In the genomic region with DNA sequence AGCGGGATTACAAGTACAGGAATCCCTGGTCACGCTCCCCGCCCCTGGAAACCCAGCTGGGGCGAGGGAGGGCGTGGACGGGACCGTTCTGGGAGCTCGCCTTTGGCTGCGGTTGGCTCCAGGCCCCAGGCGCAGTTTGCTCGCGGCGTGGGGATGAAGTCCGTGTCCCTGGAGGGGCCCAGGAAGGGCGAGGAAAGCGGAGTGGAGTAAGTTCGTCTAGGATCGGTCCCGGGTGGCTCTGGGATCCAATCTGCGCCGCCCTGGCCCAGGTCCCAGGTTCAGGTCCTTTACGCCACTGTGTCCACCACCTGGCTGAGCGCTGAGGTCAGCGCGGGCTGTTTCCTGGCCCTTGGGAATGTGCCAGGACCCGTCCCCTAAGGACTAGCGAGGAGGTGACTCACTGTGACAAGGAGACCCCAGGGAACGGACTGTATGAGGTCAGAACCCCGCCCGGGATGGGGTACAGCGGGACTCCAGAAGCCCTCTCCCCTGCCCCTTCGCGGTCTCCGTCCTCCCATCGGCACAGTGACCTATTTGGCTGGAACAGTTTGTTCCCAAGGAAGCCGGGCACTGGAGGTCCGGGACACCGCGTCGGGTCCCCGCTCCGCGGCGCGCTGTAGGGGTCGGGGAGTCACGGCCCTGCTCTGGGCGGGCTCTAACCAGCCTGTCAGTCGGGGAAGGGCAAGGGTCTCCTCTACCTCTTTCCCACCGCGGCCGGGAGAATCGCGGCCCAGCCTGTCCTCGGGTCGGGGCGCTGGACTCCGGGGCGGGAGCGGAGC, we compare ENCODE assay signal across 8 cellular contexts. TPM values are rescaled to one million over a fixed set of nuclear protein-coding genes. Genes with fewer than 3 reads are reported as not detected.
DNase-seq lines count a peak whose midpoint lies in the region; ATAC-seq and TF ChIP-seq lines count a peak whose summit lies in the region.

No MANE protein-coding gene starts in this region.

- DNase-seq in SJSA1 (ENCODE audit: low read depth in 1 of 2, low spot score in 2 of 2) (peak; percentile 71 to 75), mammary epithelial cell (peak; percentile 56), immature natural killer cell (peak; percentile 10 to 26 (median 12)), smooth muscle cell (lab: John Stamatoyannopoulos, UW; ENCODE audit: unreplicated experiment) (peak; percentile 88)

- dilution Hi-C loops in mammary epithelial cell (cut with HindIII; ENCODE audit: low sequenced_read_pairs): no loop called here

- H3K27ac Mint-ChIP-seq in immature natural killer cell: peak overlapping the region; percentile 66 to 94 (median 92)

- 4% methylated on average over 12 of the region's 60 CpGs for WGBS in mammary epithelial cell (ENCODE audit: low coverage, missing lambda C conversion rate)
- WGBS in smooth muscle cell (ENCODE audit: low lambda C conversion rate): under 1% methylated on average over 56 of the region's 60 CpGs

- BruUV-seq in mammary epithelial cell (replicated peaks; lab: Mats Ljungman, UMichigan): TSS peak; percentile 39

- H3K9me3 Mint-ChIP-seq in immature natural killer cell: peaks cover 0 to 2% (median 0%) of the 10 kb centered on the region in 6 donors

- no peaks in the 10 kb centered on the region for H3K27me3 ChIP-seq in SJSA1 (replicated peaks)
- H3K27me3 ChIP-seq in mammary epithelial cell (ENCODE audit: insufficient read depth, low read length): no peaks in the 10 kb centered on the region
- no peaks in the 10 kb centered on the region for H3K27me3 ChIP-seq in smooth muscle cell (ENCODE audit: low read depth)

- ATAC-seq in GM21390 (IDR thresholded peaks at IDR 0.05; ENCODE audit: unreplicated experiment): peak; percentile 2
- ATAC-seq in GM21423 (IDR thresholded peaks at IDR 0.05; ENCODE audit: unreplicated experiment): no peak
- no peak for ATAC-seq in HG02588 (IDR thresholded peaks at IDR 0.05; ENCODE audit: unreplicated experiment)

- H3K4me1 ChIP-seq in SJSA1 (replicated peaks) (peaks cover 43% of the 10 kb centered on the region), mammary epithelial cell (ENCODE audit: insufficient read depth, low read length) (peaks cover 64% of the 10 kb centered on the region), smooth muscle cell (ENCODE audit: low read depth) (peaks cover 40% of the 10 kb centered on the region)

- no peaks in the 10 kb centered on the region for H3K36me3 Mint-ChIP-seq in immature natural killer cell

- CTCF ChIA-PET in mammary epithelial cell (lab: Charles Lee; ENCODE audit: low non-redundant PET): no interaction called here

- in situ Hi-C loops in mammary epithelial cell (cut with MboI; ENCODE audit: low sequenced_read_pairs in 2 of 2): loop anchor here in 1 of 2 donors (10.0 kb wide), 1 partner anchor 54 kb away; no protein-coding TSS in a partner anchor

- peaks cover 26 to 29% of the 10 kb centered on the region in 2 donors for H3K4me1 Mint-ChIP-seq in immature natural killer cell

- peaks cover 56% of the 10 kb centered on the region for H3F3A ChIP-seq in smooth muscle cell (ENCODE audit: low read depth)

- H3K4me2 ChIP-seq in mammary epithelial cell (ENCODE audit: insufficient read depth, low read depth, low read length): peak overlapping the region; percentile 61
- H3K4me2 ChIP-seq in smooth muscle cell: peak overlapping the region; percentile 98

- intact Hi-C loops in mammary epithelial cell (cut with micrococcal nuclease): no loop called here

- TF ChIP-seq CTCF in 22Rv1 (IDR thresholded peaks at IDR 0.05) (no peak), mammary epithelial cell (conservative IDR thresholded peaks at IDR 0.05 in 1 of 2, IDR thresholded peaks at IDR 0.05 in 1 of 2; ENCODE audit: extremely low read depth in 1 of 2, insufficient read depth in 1 of 2, low read depth in 1 of 2, low read length in 2 of 2) (no peak), smooth muscle cell (IDR thresholded peaks at IDR 0.05; ENCODE audit: borderline replicate concordance, insufficient read depth, poor library complexity, severe bottlenecking) (no peak)

- H3K36me3 ChIP-seq in SJSA1 (peaks cover 38% of the 10 kb centered on the region), mammary epithelial cell (ENCODE audit: insufficient read depth, low read length) (peaks cover 13% of the 10 kb centered on the region), smooth muscle cell (ENCODE audit: low read depth) (peaks cover 11% of the 10 kb centered on the region)

- H3K27me3 Mint-ChIP-seq in immature natural killer cell (ENCODE audit: low read depth in 3 of 3): peaks cover 20 to 25% (median 24%) of the 10 kb centered on the region in 3 donors

- H3K27ac ChIP-seq in 22Rv1: peak overlapping the region; percentile 88
- peak overlapping the region; percentile 82 for H3K27ac ChIP-seq in SJSA1
- peak overlapping the region; percentile 93 for H3K27ac ChIP-seq in mammary epithelial cell (ENCODE audit: insufficient read depth, low read depth, low read length)
- H3K27ac ChIP-seq in smooth muscle cell (ENCODE audit: low read depth): peak overlapping the region; percentile 99

- peak overlapping the region; percentile 85 to 99 (median 97) for H3K4me3 Mint-ChIP-seq in immature natural killer cell

- H3K9ac ChIP-seq in mammary epithelial cell (ENCODE audit: insufficient read depth, low read length) (peak overlapping the region; percentile 98), smooth muscle cell (ENCODE audit: low read depth) (peak overlapping the region; percentile 95)

- H3K79me2 ChIP-seq in mammary epithelial cell (ENCODE audit: insufficient read depth, low read length): peaks cover 68% of the 10 kb centered on the region
- H3K79me2 ChIP-seq in smooth muscle cell (ENCODE audit: low read depth): peaks cover 53% of the 10 kb centered on the region

- peak overlapping the region; percentile 58 for H3K4me3 ChIP-seq in SJSA1
- peak overlapping the region; percentile 91 to 98 (median 96) for H3K4me3 ChIP-seq in mammary epithelial cell (replicated peaks in 1 of 3; ENCODE audit: insufficient read depth in 1 of 3, low read depth in 2 of 3, low read length in 3 of 3)
- H3K4me3 ChIP-seq in smooth muscle cell: peak overlapping the region; percentile 92

- peaks cover 15% of the 10 kb centered on the region for H4K20me1 ChIP-seq in mammary epithelial cell (ENCODE audit: insufficient read depth, low read length)
- peaks cover 57% of the 10 kb centered on the region for H4K20me1 ChIP-seq in smooth muscle cell (ENCODE audit: low read depth)

- no peaks in the 10 kb centered on the region for H3K9me3 ChIP-seq in SJSA1 (replicated peaks)
- H3K9me3 ChIP-seq in mammary epithelial cell (replicated peaks; ENCODE audit: insufficient read depth, low read length): no peaks in the 10 kb centered on the region
- H3K9me3 ChIP-seq in smooth muscle cell (replicated peaks; ENCODE audit: low read depth): no peaks in the 10 kb centered on the region

- H2AFZ ChIP-seq in mammary epithelial cell (ENCODE audit: low read depth, low read length) (no peak overlapping the region), smooth muscle cell (ENCODE audit: low read depth) (no peak overlapping the region)

RNA-seq across cellular contexts. Expression of a gene that starts 0.7 kb away (rescaled TPM):
- 125 and 133 TPM in 2 replicates for total RNA-seq in SJSA1 (2014; rRNA removed; shearing (Covaris generic))
- total RNA-seq in mammary epithelial cell: 100 to 1,000 TPM; 687 to 707 TPM
- 414 TPM for polyA plus RNA-seq in mammary epithelial cell
- 451 TPM for polyA minus RNA-seq in mammary epithelial cell
- polyA plus RNA-seq in immature natural killer cell: 10 to 100 TPM in 1 of 3 donors, 1 to 10 TPM in 2; 3.3 to 13.6 (median 7.0) TPM
- total RNA-seq in smooth muscle cell: 859 and 967 TPM in 2 replicates
- polyA plus RNA-seq in smooth muscle cell: 1,623 and 1,633 TPM in 2 replicates

RNA-seq across cellular contexts. Expression of a gene that starts 18.4 kb away (rescaled TPM):
- not detected in 2 replicates for total RNA-seq in SJSA1 (2014; rRNA removed; shearing (Covaris generic))
- total RNA-seq in mammary epithelial cell: under 1 TPM in 1 of 2 donors, not detected in 1; 0.17 TPM
- 0.02 TPM for polyA plus RNA-seq in mammary epithelial cell
- not detected for polyA minus RNA-seq in mammary epithelial cell
- polyA plus RNA-seq in immature natural killer cell: not detected
- total RNA-seq in smooth muscle cell: not detected in 2 replicates
- polyA plus RNA-seq in smooth muscle cell: 0.03 and 0.17 TPM in 2 replicates

Comparison
In these comparisons a context has a peak if more than half of its experiments do, and no peak if none do; other contexts are left out.
1. DNase-seq: peak in every context shown above with its lines; median percentile 88 in smooth muscle cell; 73 in SJSA1; 56 in mammary epithelial cell; 12 in immature natural killer cell.